6 cellular contexts compared by ENCODE assay signal in genomic region chr9:27752069-27752468, GRCh38.
"Had no signal": no experiment of that assay in that cellular context is flagged by ENCODE, and none has a peak within 500 bp of the region (broad histone marks: within the 10 kb centered on the region; RNA-seq: fewer than 3 reads in every experiment).

No MANE protein-coding gene starts in this region.

- H3K27ac ChIP-seq: HL-60 had no signal

- H2AFZ ChIP-seq: GM23338 had no signal

- H3K4me3 ChIP-seq: GM23338, HAP-1 had no signal

- H3K9me3 ChIP-seq: HAP-1 had no signal

- H3K36me3 ChIP-seq: HAP-1 had no signal

- DNase-seq: H7, HFFc6, KBM-7 had no signal
